8 cellular contexts compared by ENCODE assay signal in the genomic region with DNA sequence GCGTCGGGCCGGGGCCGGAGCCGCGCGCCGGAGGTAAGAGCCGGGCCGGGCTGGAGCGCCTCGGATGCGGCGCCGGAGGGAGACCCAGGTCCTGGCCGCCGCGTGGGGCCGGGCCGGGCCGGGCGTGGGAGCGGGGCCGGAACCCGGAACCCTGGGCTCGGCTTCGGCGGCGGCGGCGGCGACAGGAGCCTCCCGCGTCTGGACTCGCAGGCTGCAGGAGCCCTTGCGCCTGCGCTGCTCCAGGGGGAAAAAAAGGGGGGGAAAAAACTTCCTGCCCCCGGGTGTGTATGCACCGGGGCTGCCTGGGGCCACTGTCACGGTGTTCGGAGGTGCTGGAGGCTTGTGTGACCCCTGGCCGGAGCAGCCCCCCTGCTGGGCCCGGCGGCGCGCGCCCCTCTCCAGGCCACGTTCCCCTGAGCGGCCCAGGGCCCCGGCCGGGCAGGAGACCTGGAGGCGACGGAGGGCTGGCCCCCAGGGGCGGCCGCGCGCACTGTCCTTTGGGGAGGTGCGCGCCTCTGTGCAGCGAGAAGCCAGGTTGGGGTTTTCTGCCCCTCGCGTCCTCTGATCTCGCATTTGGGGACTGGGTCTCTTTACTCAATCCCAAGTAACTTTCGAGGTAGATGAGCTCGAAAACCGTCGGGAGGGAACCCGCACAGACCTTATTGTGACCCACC. TPM values are rescaled to one million over a fixed set of nuclear protein-coding genes. Genes with fewer than 3 reads are reported as not detected.
DNase-seq lines count a peak whose midpoint lies in the region; ATAC-seq and TF ChIP-seq lines count a peak whose summit lies in the region.

No MANE protein-coding gene starts in this region.

- in situ Hi-C loops in Panc1 (cut with HindIII; ENCODE audit: low pct_unique_long_range_greater_than_20kb, low sequenced_read_pairs) = no loop called here

- no peak overlapping the region for H3K27ac ChIP-seq in A673 (ENCODE audit: low read depth, low read length, poor library complexity, severe bottlenecking)
- H3K27ac ChIP-seq in Panc1 (ENCODE audit: low read length) = peak overlapping the region; percentile 44
- H3K27ac ChIP-seq in endodermal cell (ENCODE audit: low read depth, low read length) = no peak overlapping the region

- intact Hi-C loops in A673 (cut with micrococcal nuclease; ENCODE audit: unreplicated experiment) (no loop called here), Panc1 (cut with micrococcal nuclease; ENCODE audit: unreplicated experiment) (no loop called here)

- H3K4me3 ChIP-seq in A673 (ENCODE audit: low read depth, low read length, poor library complexity, severe bottlenecking) (peak overlapping the region; percentile 80), GM12875 (ENCODE audit: low read depth, low read length) (peak overlapping the region; percentile 82), Panc1 (ENCODE audit: low read depth in 2 of 2, low read length in 2 of 2) (peak overlapping the region; percentile 60 to 70), endodermal cell (ENCODE audit: low read length) (peak overlapping the region; percentile 80)

- H3K36me3 Mint-ChIP-seq in endodermal cell (ENCODE audit: low read depth) = no peaks in the 10 kb centered on the region

- CTCF ChIA-PET in A673 (lab: Charles Lee) = interaction anchor here (0.6 kb wide), 1 partner anchor 33 kb away, joined by 3 read pairs; no protein-coding TSS in a partner anchor
- CTCF ChIA-PET in Panc1 (lab: Charles Lee) = no interaction called here

- peak overlapping the region; percentile 62 for H3K4me3 Mint-ChIP-seq in endodermal cell

- BruUV-seq in A673 (replicated peaks; lab: Mats Ljungman, UMichigan) (no TSS peak), Panc1 (replicated peaks; lab: Mats Ljungman, UMichigan) (no TSS peak)

- no peaks in the 10 kb centered on the region for H3K36me3 ChIP-seq in A673 (ENCODE audit: insufficient read depth, low read length, poor library complexity, severe bottlenecking)
- H3K36me3 ChIP-seq in Panc1 (ENCODE audit: control insufficient read depth, insufficient read depth, low read length) = no peaks in the 10 kb centered on the region; the same call in 1 of the 2 replicates
- H3K36me3 ChIP-seq in endodermal cell (ENCODE audit: control insufficient read depth, insufficient read depth, low read length) = no peaks in the 10 kb centered on the region

- H3K4me1 ChIP-seq in A673 (ENCODE audit: insufficient read depth, low read length, poor library complexity, severe bottlenecking) (peaks cover 43% of the 10 kb centered on the region), Panc1 (ENCODE audit: control insufficient read depth, insufficient read depth, low read length) (peaks cover 10% of the 10 kb centered on the region), endodermal cell (ENCODE audit: control insufficient read depth, insufficient read depth, low read length) (no peaks in the 10 kb centered on the region)

- POLR2A ChIA-PET in A673 (lab: Charles Lee; ENCODE audit: low non-redundant PET) = no interaction called here
- POLR2A ChIA-PET in Panc1 (lab: Charles Lee) = no interaction called here

- peaks cover 81% of the 10 kb centered on the region for H3K27me3 Mint-ChIP-seq in endodermal cell (ENCODE audit: insufficient read depth)

- H3K27me3 ChIP-seq in A673 (replicated peaks; ENCODE audit: insufficient read depth, low read depth, low read length, poor library complexity) = no peaks in the 10 kb centered on the region
- peaks cover 6% of the 10 kb centered on the region for H3K27me3 ChIP-seq in Panc1 (ENCODE audit: control insufficient read depth, insufficient read depth, low read length)
- peaks cover 82% of the 10 kb centered on the region for H3K27me3 ChIP-seq in endodermal cell (ENCODE audit: control insufficient read depth, insufficient read depth, low read length, poor library complexity, severe bottlenecking)

- no peak overlapping the region for H3K27ac Mint-ChIP-seq in endodermal cell

- no peak overlapping the region for H3K9ac ChIP-seq in endodermal cell (ENCODE audit: extremely low read depth, low read length, poor library complexity, severe bottlenecking)

- TF ChIP-seq CTCF in A673 (conservative IDR thresholded peaks at IDR 0.05; ENCODE audit: low read depth, low read length) = no peak
- TF ChIP-seq CTCF in GM12875 (IDR thresholded peaks at IDR 0.05; ENCODE audit: borderline replicate concordance, insufficient read depth, low read depth, low read length) = no peak
- TF ChIP-seq CTCF in Panc1 (IDR thresholded peaks at IDR 0.05) = no peak
- TF ChIP-seq CTCF in endodermal cell (conservative IDR thresholded peaks at IDR 0.05) = no peak

- peak; percentile 20 for ATAC-seq in HG02798 (IDR thresholded peaks at IDR 0.05; ENCODE audit: poor library complexity, unreplicated experiment)
- ATAC-seq in Panc1 = peak; percentile 37

- H3K9me3 Mint-ChIP-seq in endodermal cell = no peaks in the 10 kb centered on the region

- H3K9me3 ChIP-seq in A673 (ENCODE audit: low read depth, low read length, poor library complexity, severe bottlenecking) = no peaks in the 10 kb centered on the region
- H3K9me3 ChIP-seq in Panc1 (ENCODE audit: control insufficient read depth, insufficient read depth, low read depth, low read length) = no peaks in the 10 kb centered on the region
- no peaks in the 10 kb centered on the region for H3K9me3 ChIP-seq in endodermal cell (ENCODE audit: control insufficient read depth, low read length)

- WGBS in endodermal cell (ENCODE audit: insufficient coverage in 1 of 2, insufficient read length in 1 of 2), 2 experiments = 0 to 2% methylated on average over 30 to 68 of the region's 68 CpGs

- H3K4me1 Mint-ChIP-seq in endodermal cell = no peaks in the 10 kb centered on the region

- peak; percentile 38 for DNase-seq in A673 (ENCODE audit: low spot score)
- DNase-seq in Panc1 (ENCODE audit: low read depth, low spot score) = no peak
- peak; percentile 71 for DNase-seq in endodermal cell
- peak; percentile 16 for DNase-seq in myocyte (ENCODE audit: low read depth)
- DNase-seq in NCI-H524 treated with DMSO at 0.1 percent for 48 hours (lab: John Stamatoyannopoulos, UW) = no peak
- no peak for DNase-seq in activated CD4-positive, CD25-positive, alpha-beta regulatory T cell (lab: John Stamatoyannopoulos, UW)

RNA-seq across cellular contexts. Expression of gene KLHL29, which starts 0.9 kb away (rescaled TPM):
- total RNA-seq in A673 (2021) (11.0 and 12.2 TPM in 2 replicates), Panc1 (2021; ENCODE audit: unreplicated experiment) (7.7 TPM), endodermal cell (1 to 10 TPM; 1.0 to 2.4 TPM), myocyte (3.6 and 8.2 TPM in 2 replicates)
- 8.2 TPM for polyA plus RNA-seq in Panc1 (2012; ENCODE audit: insufficient read length)
- polyA plus RNA-seq in endodermal cell (2013, experiment 1 of 2) = 5.7 TPM
- 4.6 TPM for polyA plus RNA-seq in endodermal cell (2013, experiment 2 of 2)
- 9.9 TPM for polyA plus RNA-seq in myocyte (2012)

Comparison
In these comparisons a context has a peak if more than half of its experiments do, and no peak if none do; other contexts are left out.
1. DNase-seq: peak in A673 (single experiment), endodermal cell (single experiment) and myocyte (single experiment); none in Panc1 (single experiment), NCI-H524 treated with DMSO at 0.1 percent for 48 hours (single experiment) and activated CD4-positive, CD25-positive, alpha-beta regulatory T cell (0 of 4).
2. Peak in every context shown above with its lines, with median percentiles within 50 percentile points of each other: H3K4me3 ChIP-seq.